ENCODE assay signal across 1 cellular context in genomic region chr1:42962641-42963377, GRCh38.
TF ChIP-seq lines count a peak whose summit lies in the region.

No MANE protein-coding gene starts in this region.

TF ChIP-seq in K562, 482 proteins besides CTCF, POLR2A, EP300 and RAD21 (continued from another document and continues in another):
- TF ChIP-seq CGGBP1 (CRISPR knock-in tag; IDR thresholded peaks at IDR 0.05): 0 out of 2 replicates have a peak, but pooled peaks have one; percentile 37
- peak; percentile 92 for TF ChIP-seq RUNX1 (IDR thresholded peaks at IDR 0.05; ENCODE audit: low read depth)
- TF ChIP-seq SMARCA4 (IDR thresholded peaks at IDR 0.05): peak; percentile 95
- TF ChIP-seq ZFP36 (IDR thresholded peaks at IDR 0.05; ENCODE audit: low read depth, low read length, partially characterized antibody): peak; percentile 97
- TF ChIP-seq TAF7 (tag; IDR thresholded peaks at IDR 0.05): no peak
- TF ChIP-seq, protein P1, sequence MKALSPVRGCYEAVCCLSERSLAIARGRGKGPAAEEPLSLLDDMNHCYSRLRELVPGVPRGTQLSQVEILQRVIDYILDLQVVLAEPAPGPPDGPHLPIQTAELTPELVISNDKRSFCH (CRISPR knock-in tag; IDR thresholded peaks at IDR 0.05): no peak
- TF ChIP-seq, protein P1 (tag; IDR thresholded peaks at IDR 0.05): peak; percentile 74
- peak; percentile 8 for TF ChIP-seq RBBP5 (IDR thresholded peaks at IDR 0.05; ENCODE audit: borderline replicate concordance, insufficient read depth, low read length, poor library complexity, severe bottlenecking)
- no peak for TF ChIP-seq ASH1L (IDR thresholded peaks at IDR 0.05; ENCODE audit: borderline replicate concordance, low read depth, partially characterized antibody)
- TF ChIP-seq MEF2A (IDR thresholded peaks at IDR 0.05; ENCODE audit: control insufficient read depth, low read depth, low read length): no peak
- TF ChIP-seq ZEB2 (IDR thresholded peaks at IDR 0.05): peak; percentile 95
- TF ChIP-seq HSF4 (CRISPR knock-in tag; IDR thresholded peaks at IDR 0.05; ENCODE audit: borderline replicate concordance): no peak
- TF ChIP-seq L3MBTL2 (IDR thresholded peaks at IDR 0.05): no peak
- no peak for TF ChIP-seq THAP12 (CRISPR knock-in tag; IDR thresholded peaks at IDR 0.05)
- 0 out of 4 replicates have a peak, but pooled peaks of 1 of the 2 experiments have one; percentile 50 for TF ChIP-seq KDM4B (IDR thresholded peaks at IDR 0.05; ENCODE audit: borderline replicate concordance in 2 of 2, low read depth in 1 of 2)
- peak; percentile 91 for TF ChIP-seq NR2C1 (IDR thresholded peaks at IDR 0.05)
- peak; percentile 92 for TF ChIP-seq NR2C1 (tag; IDR thresholded peaks at IDR 0.05)
- peak; percentile 95 for TF ChIP-seq STAT5A (IDR thresholded peaks at IDR 0.05; ENCODE audit: borderline replicate concordance, low read length)
- peak; percentile 74; the same call in 1 of the 2 replicates for TF ChIP-seq ZNF589 (CRISPR knock-in tag; IDR thresholded peaks at IDR 0.05; ENCODE audit: low read depth)
- TF ChIP-seq ZNF436 (CRISPR knock-in tag; IDR thresholded peaks at IDR 0.05): no peak
- TF ChIP-seq MIER1 (IDR thresholded peaks at IDR 0.05; ENCODE audit: low read depth): no peak
- TF ChIP-seq C11orf30 (IDR thresholded peaks at IDR 0.05; ENCODE audit: low read depth): peak; percentile 100
- TF ChIP-seq, protein P2, sequence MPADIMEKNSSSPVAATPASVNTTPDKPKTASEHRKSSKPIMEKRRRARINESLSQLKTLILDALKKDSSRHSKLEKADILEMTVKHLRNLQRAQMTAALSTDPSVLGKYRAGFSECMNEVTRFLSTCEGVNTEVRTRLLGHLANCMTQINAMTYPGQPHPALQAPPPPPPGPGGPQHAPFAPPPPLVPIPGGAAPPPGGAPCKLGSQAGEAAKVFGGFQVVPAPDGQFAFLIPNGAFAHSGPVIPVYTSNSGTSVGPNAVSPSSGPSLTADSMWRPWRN (IDR thresholded peaks at IDR 0.05; ENCODE audit: low read depth): peak; percentile 85
- TF ChIP-seq ZNF133 (CRISPR knock-in tag; IDR thresholded peaks at IDR 0.05): no peak
- no peak for TF ChIP-seq WHSC1 (IDR thresholded peaks at IDR 0.05; ENCODE audit: low read length)
- TF ChIP-seq KHSRP (IDR thresholded peaks at IDR 0.05): peak; percentile 64; the same call in 1 of the 2 replicates
- TF ChIP-seq FOXK2 (conservative IDR thresholded peaks at IDR 0.05 in 1 of 2, IDR thresholded peaks at IDR 0.05 in 1 of 2; ENCODE audit: low read depth in 2 of 2): peak; percentile 48 to 62; a peak in 2 of 4 replicates
- no peak for TF ChIP-seq ZNF121 (CRISPR knock-in tag; conservative IDR thresholded peaks at IDR 0.05)
- no peak for TF ChIP-seq GTF2E2 (tag; IDR thresholded peaks at IDR 0.05)
- TF ChIP-seq EP400 (IDR thresholded peaks at IDR 0.05): peak; percentile 46; the same call in 1 of the 2 replicates
- TF ChIP-seq, protein P3, sequence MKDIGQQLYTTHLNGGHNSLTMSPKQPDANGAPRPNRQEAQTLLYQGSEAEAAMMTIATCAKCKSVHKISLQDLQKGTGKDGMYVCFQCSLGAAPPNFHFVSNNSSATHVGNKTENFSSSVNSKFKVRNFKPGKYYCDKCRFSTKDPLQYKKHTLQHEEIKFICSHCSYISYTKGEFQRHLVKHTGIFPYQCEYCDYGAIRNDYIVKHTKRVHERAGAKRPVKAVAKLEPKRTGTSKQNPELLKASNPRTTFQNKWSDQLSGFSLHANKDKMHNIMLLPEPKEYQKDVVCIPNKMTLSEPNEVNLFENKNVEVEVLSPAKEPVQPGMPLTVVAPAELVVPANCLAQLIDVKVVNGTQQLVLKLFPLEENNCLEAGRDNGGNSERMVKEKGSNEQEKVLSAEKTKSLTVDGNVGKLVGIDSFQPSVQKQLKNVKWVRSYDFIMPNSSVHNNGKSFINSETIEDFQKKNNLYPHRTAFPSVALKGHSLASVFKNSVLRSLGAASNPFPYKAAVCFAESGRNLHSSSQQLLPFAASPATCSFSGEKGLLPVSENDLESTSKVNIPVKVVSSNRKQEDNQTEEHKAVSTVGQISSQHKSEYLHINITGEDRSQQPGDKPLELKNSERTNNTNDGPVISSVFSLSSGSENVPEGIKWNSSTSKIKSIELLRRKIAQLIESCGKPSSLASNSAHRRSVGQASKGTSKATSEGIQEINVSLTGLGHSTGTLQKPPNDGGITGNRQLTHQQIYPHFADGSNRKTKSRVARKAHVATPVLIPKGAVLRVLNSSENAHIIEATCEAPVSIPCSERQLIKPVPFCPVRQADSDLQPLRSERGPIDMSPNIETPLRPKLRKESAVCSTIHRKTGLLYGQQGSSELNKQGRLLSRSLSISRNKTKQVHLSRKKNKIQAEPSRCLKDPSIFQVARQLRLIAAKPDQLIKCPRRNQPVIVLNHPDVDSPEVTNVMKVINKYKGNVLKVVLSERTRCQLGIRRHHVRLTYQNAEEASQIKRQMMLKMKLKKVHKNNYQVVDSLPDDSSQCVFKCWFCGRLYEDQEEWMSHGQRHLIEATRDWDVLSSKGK (CRISPR knock-in tag; IDR thresholded peaks at IDR 0.05): no peak
- TF ChIP-seq GTF2A2 (tag; IDR thresholded peaks at IDR 0.05): no peak
- TF ChIP-seq, protein P4, sequence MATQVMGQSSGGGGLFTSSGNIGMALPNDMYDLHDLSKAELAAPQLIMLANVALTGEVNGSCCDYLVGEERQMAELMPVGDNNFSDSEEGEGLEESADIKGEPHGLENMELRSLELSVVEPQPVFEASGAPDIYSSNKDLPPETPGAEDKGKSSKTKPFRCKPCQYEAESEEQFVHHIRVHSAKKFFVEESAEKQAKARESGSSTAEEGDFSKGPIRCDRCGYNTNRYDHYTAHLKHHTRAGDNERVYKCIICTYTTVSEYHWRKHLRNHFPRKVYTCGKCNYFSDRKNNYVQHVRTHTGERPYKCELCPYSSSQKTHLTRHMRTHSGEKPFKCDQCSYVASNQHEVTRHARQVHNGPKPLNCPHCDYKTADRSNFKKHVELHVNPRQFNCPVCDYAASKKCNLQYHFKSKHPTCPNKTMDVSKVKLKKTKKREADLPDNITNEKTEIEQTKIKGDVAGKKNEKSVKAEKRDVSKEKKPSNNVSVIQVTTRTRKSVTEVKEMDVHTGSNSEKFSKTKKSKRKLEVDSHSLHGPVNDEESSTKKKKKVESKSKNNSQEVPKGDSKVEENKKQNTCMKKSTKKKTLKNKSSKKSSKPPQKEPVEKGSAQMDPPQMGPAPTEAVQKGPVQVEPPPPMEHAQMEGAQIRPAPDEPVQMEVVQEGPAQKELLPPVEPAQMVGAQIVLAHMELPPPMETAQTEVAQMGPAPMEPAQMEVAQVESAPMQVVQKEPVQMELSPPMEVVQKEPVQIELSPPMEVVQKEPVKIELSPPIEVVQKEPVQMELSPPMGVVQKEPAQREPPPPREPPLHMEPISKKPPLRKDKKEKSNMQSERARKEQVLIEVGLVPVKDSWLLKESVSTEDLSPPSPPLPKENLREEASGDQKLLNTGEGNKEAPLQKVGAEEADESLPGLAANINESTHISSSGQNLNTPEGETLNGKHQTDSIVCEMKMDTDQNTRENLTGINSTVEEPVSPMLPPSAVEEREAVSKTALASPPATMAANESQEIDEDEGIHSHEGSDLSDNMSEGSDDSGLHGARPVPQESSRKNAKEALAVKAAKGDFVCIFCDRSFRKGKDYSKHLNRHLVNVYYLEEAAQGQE (CRISPR knock-in tag; IDR thresholded peaks at IDR 0.05; ENCODE audit: low read depth): no peak
- TF ChIP-seq TEAD2 (tag; IDR thresholded peaks at IDR 0.05): 0 out of 2 replicates have a peak, but pooled peaks have one; percentile 29
- TF ChIP-seq CHD4 (IDR thresholded peaks at IDR 0.05; ENCODE audit: insufficient read depth, insufficient replicate concordance, low read depth, low read length, poor library complexity, severe bottlenecking): no peak
- TF ChIP-seq, protein P5, sequence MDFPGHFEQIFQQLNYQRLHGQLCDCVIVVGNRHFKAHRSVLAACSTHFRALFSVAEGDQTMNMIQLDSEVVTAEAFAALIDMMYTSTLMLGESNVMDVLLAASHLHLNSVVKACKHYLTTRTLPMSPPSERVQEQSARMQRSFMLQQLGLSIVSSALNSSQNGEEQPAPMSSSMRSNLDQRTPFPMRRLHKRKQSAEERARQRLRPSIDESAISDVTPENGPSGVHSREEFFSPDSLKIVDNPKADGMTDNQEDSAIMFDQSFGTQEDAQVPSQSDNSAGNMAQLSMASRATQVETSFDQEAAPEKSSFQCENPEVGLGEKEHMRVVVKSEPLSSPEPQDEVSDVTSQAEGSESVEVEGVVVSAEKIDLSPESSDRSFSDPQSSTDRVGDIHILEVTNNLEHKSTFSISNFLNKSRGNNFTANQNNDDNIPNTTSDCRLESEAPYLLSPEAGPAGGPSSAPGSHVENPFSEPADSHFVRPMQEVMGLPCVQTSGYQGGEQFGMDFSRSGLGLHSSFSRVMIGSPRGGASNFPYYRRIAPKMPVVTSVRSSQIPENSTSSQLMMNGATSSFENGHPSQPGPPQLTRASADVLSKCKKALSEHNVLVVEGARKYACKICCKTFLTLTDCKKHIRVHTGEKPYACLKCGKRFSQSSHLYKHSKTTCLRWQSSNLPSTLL (IDR thresholded peaks at IDR 0.05): no peak
- peak; percentile 99 for TF ChIP-seq CBFA2T2 (conservative IDR thresholded peaks at IDR 0.05)
- no peak for TF ChIP-seq RBM15 (IDR thresholded peaks at IDR 0.05; ENCODE audit: insufficient read depth, low read length)
- TF ChIP-seq EGR1 (conservative IDR thresholded peaks at IDR 0.05): peak; percentile 29; the same call in 1 of the 2 replicates
